In genomic region chr12:113161415-113162016, GRCh38 we compare ENCODE assay signal across 6 cellular contexts. TPM values are rescaled to one million over a fixed set of nuclear protein-coding genes. Genes with fewer than 3 reads are reported as not detected.
A peak's percentile ranks its signal among the peaks of the same experiment; 100 is the strongest.
DNase-seq lines count a peak whose midpoint lies in the region; ATAC-seq, FAIRE-seq and TF ChIP-seq lines count a peak whose summit lies in the region.

No MANE protein-coding gene starts in this region.

- H3K4me3 ChIP-seq in vagina, result no peak overlapping the region

- H3K9me3 Mint-ChIP-seq in WTC11, result no peaks in the 10 kb centered on the region

- H3K36me3 Mint-ChIP-seq in WTC11, result peaks cover 30% of the 10 kb centered on the region

- peaks cover 28% of the 10 kb centered on the region for H3K4me1 Mint-ChIP-seq in WTC11

- TF ChIP-seq CTCF in WTC11 (IDR thresholded peaks at IDR 0.05) (no peak), vagina (IDR thresholded peaks at IDR 0.05) (no peak)

- no peaks in the 10 kb centered on the region for H3K9me3 ChIP-seq in vagina

- no peaks in the 10 kb centered on the region for H3K27me3 Mint-ChIP-seq in WTC11 (ENCODE audit: low read depth)

- H3K4me3 Mint-ChIP-seq in WTC11, result peak overlapping the region; percentile 49

- H3K27ac Mint-ChIP-seq in WTC11, result peak overlapping the region; percentile 83

- CTCF ChIA-PET in WTC11 (lab: Charles Lee), result interaction anchor here (0.7 to 2.6 kb wide), 22 partner anchors 9 to 300 kb away, joined by 3 to 45 read pairs (median 5); partner anchors contain the start of genes CFAP73 and RASAL1

- no peaks in the 10 kb centered on the region for H3K4me1 ChIP-seq in vagina

- DNase-seq in stimulated activated CD4-positive, alpha-beta T cell treated with anti-CD3 and anti-CD28 coated beads, Interleukin-4, amount 100 ng/mL, for 1 hour, result peak; percentile 16
- no peak for DNase-seq in stimulated activated CD4-positive, alpha-beta T cell treated with anti-CD3 and anti-CD28 coated beads, Interleukin-2, amount 100 ng/mL, for 48 hours
- DNase-seq in WTC11 (ENCODE audit: low spot score) (peak; percentile 97), urothelium cell line (ENCODE audit: low spot score) (peak; percentile 36), vagina (ENCODE audit: extremely low spot score in 2 of 2) (no peak)

- FAIRE-seq in urothelium cell line (lab: Jason Lieb, UNC), result no peak

- TF ChIP-seq POLR2A in vagina (IDR thresholded peaks at IDR 0.05), result no peak

- no peaks in the 10 kb centered on the region for H3K27me3 ChIP-seq in vagina

- ATAC-seq in WTC11 (peak; percentile 95), HG03095 (IDR thresholded peaks at IDR 0.05; ENCODE audit: unreplicated experiment) (no peak)

- no peak overlapping the region for H3K27ac ChIP-seq in vagina

- H3K36me3 ChIP-seq in vagina, result peaks cover 7 to 86% of the 10 kb centered on the region in 2 donors

- POLR2A ChIA-PET in WTC11 (lab: Charles Lee), result interaction anchor here (0.6 to 1.0 kb wide), 6 partner anchors 8 to 113 kb away, joined by 3 to 7 read pairs (median 4); no protein-coding TSS in a partner anchor

- intact Hi-C loops in vagina (cut with DNase I), result no loop called here

TF ChIP-seq in WTC11, 78 proteins besides CTCF, POLR2A, EP300 and RAD21:
- TF ChIP-seq JUN (CRISPR knock-in tag; IDR thresholded peaks at IDR 0.05), result no peak
- TF ChIP-seq GABPB1 (CRISPR knock-in tag; IDR thresholded peaks at IDR 0.05), result no peak
- TF ChIP-seq, protein P1, sequence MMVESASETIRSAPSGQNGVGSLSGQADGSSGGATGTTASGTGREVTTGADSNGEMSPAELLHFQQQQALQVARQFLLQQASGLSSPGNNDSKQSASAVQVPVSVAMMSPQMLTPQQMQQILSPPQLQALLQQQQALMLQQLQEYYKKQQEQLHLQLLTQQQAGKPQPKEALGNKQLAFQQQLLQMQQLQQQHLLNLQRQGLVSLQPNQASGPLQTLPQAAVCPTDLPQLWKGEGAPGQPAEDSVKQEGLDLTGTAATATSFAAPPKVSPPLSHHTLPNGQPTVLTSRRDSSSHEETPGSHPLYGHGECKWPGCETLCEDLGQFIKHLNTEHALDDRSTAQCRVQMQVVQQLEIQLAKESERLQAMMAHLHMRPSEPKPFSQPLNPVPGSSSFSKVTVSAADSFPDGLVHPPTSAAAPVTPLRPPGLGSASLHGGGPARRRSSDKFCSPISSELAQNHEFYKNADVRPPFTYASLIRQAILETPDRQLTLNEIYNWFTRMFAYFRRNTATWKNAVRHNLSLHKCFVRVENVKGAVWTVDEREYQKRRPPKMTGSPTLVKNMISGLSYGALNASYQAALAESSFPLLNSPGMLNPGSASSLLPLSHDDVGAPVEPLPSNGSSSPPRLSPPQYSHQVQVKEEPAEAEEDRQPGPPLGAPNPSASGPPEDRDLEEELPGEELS (CRISPR knock-in tag; IDR thresholded peaks at IDR 0.05), result no peak
- TF ChIP-seq KAT7 (CRISPR knock-in tag; IDR thresholded peaks at IDR 0.05; ENCODE audit: borderline replicate concordance), result no peak
- no peak for TF ChIP-seq RELA (CRISPR knock-in tag; IDR thresholded peaks at IDR 0.05; ENCODE audit: borderline replicate concordance)

RNA-seq across cellular contexts. Expression of gene CFAP73, which starts 12.0 kb away (rescaled TPM):
- total RNA-seq in WTC11 (2021) (0.30 to 0.94 TPM (median 0.37 TPM) in 3 replicates), vagina (not detected)

RNA-seq across cellular contexts. Expression of gene DDX54, which starts 23.8 kb away (rescaled TPM):
- total RNA-seq in WTC11 (2021) (120 to 151 TPM (median 123 TPM) in 3 replicates), vagina (52.5 TPM)

RNA-seq across cellular contexts. Expression of gene RITA1, which starts 24.0 kb away (rescaled TPM):
- 26.4 to 29.3 TPM (median 27.1 TPM) in 3 replicates for total RNA-seq in WTC11 (2021)
- 14.5 TPM for total RNA-seq in vagina

RNA-seq across cellular contexts. Expression of gene RASAL1, which starts 26.0 kb away (rescaled TPM):
- total RNA-seq in WTC11 (2021) (6.9 to 8.1 TPM (median 8.0 TPM) in 3 replicates), vagina (11.0 TPM)

RNA-seq across cellular contexts. Expression of gene TPCN1, which starts 59.7 kb away (rescaled TPM):
- total RNA-seq in WTC11 (2021) (29.0 to 32.7 TPM (median 30.7 TPM) in 3 replicates), vagina (39.5 TPM)

Comparison
In these comparisons a context has a peak if more than half of its experiments do, and no peak if none do; other contexts are left out.
1. DNase-seq: peak in stimulated activated CD4-positive, alpha-beta T cell treated with anti-CD3 and anti-CD28 coated beads, Interleukin-4, amount 100 ng/mL, for 1 hour (single experiment), WTC11 (single experiment) and urothelium cell line (single experiment); none in stimulated activated CD4-positive, alpha-beta T cell treated with anti-CD3 and anti-CD28 coated beads, Interleukin-2, amount 100 ng/mL, for 48 hours (0 of 2) and vagina (0 of 2).